20 cellular contexts compared by ENCODE assay signal in the genomic region with DNA sequence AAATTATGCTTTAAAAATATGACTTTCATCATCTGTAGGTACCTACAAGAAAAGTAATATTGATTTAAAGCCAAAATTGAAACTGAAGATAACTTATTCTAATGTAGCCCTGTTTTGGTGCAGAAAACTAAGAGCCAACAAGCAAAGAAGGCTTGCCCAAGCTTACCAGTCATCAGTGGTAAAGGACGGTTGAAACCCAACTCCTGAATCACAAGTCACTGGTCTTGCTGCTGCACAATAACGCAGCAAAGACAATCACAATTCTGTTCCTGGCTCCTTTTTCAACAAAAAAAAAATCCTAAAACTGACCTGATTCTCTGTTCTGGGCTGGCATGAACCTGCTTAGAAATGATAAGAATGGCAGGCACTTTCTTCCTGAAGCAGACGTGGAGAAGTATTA. TPM values are rescaled to one million over a fixed set of nuclear protein-coding genes. Genes with fewer than 3 reads are reported as not detected.
DNase-seq lines count a peak whose midpoint lies in the region; ATAC-seq and TF ChIP-seq lines count a peak whose summit lies in the region.
"Had no signal": no experiment of that assay in that cellular context is flagged by ENCODE, and none has a peak within 500 bp of the region (broad histone marks: within the 10 kb centered on the region; RNA-seq: fewer than 3 reads in every experiment).

No MANE protein-coding gene starts in this region.

- H3K36me3 ChIP-seq in smooth muscle cell (ENCODE audit: low read depth) (peaks cover 13% of the 10 kb centered on the region), mesendoderm (ENCODE audit: control insufficient read depth, insufficient read depth, low read length) (no peaks in the 10 kb centered on the region)

- peaks cover 28% of the 10 kb centered on the region for H3K9me3 Mint-ChIP-seq in WTC11
- H3K9me3 Mint-ChIP-seq: HFFc6 had no signal

- H3K36me3 Mint-ChIP-seq in WTC11 = peaks cover 31% of the 10 kb centered on the region

- TF ChIP-seq CTCF in WTC11 (IDR thresholded peaks at IDR 0.05) = no peak
- no peak for TF ChIP-seq CTCF in epithelial cell of esophagus (IDR thresholded peaks at IDR 0.05; ENCODE audit: insufficient read depth, low read depth, low read length, missing control alignments)
- TF ChIP-seq CTCF in smooth muscle cell (IDR thresholded peaks at IDR 0.05; ENCODE audit: borderline replicate concordance, insufficient read depth, poor library complexity, severe bottlenecking) = no peak

- DNase-seq in LHCN-M2 (ENCODE audit: low read depth) = peak; percentile 30
- DNase-seq in WTC11 (ENCODE audit: low spot score) = no peak
- peak; percentile 45 for DNase-seq in epithelial cell of esophagus (ENCODE audit: low read depth)
- DNase-seq in smooth muscle cell (lab: John Stamatoyannopoulos, UW; ENCODE audit: unreplicated experiment) = no peak
- no peak for DNase-seq in NCI-H1930 (lab: John Stamatoyannopoulos, UW)
- DNase-seq in T-helper 2 cell = no peak
- no peak for DNase-seq in mesendoderm
- DNase-seq: CD4-positive, alpha-beta T cell; COR-L47; DMS79; H7; HFFc6; NCI-H1417; NCI-H1694 treated with DMSO at 0.1 percent for 48 hours; NCI-H446 treated with DMSO at 0.1 percent for 48 hours; NCI-H526 treated with DMSO at 0.1 percent for 48 hours had no signal

- POLR2A ChIA-PET in WTC11 (lab: Charles Lee) = no interaction called here

- H3K4me3 Mint-ChIP-seq in WTC11 = no peak overlapping the region
- H3K4me3 Mint-ChIP-seq: CD4-positive, alpha-beta T cell; HFFc6 had no signal

- H2AK5ac ChIP-seq in mesendoderm (ENCODE audit: low read length) = no peak overlapping the region

- H2BK15ac ChIP-seq in mesendoderm (replicated peaks; ENCODE audit: low read depth) = no peak overlapping the region

- no peak overlapping the region for H2BK120ac ChIP-seq in mesendoderm (ENCODE audit: low read depth, low read length)

- peak overlapping the region; percentile 30; the same call in 1 of the 2 replicates for H3K27ac Mint-ChIP-seq in WTC11
- H3K27ac Mint-ChIP-seq: CD4-positive, alpha-beta T cell; HFFc6 had no signal

- H3K27me3 ChIP-seq in smooth muscle cell (ENCODE audit: low read depth) (no peaks in the 10 kb centered on the region), mesendoderm (ENCODE audit: insufficient read depth, low read length, poor library complexity) (no peaks in the 10 kb centered on the region)
- H3K27me3 ChIP-seq: SJSA1 had no signal

- no peak overlapping the region for H3K18ac ChIP-seq in mesendoderm (ENCODE audit: low read length)

- peaks cover 5% of the 10 kb centered on the region for H3K79me1 ChIP-seq in mesendoderm (ENCODE audit: low read length)

- H3K4me3 ChIP-seq in epithelial cell of esophagus (ENCODE audit: low read length) (no peak overlapping the region), smooth muscle cell (no peak overlapping the region), mesendoderm (ENCODE audit: low read length) (no peak overlapping the region)
- H3K4me3 ChIP-seq: K562, SJSA1 had no signal

- H3K4ac ChIP-seq in mesendoderm (ENCODE audit: low read depth, low read length) = no peak overlapping the region

- H3K23ac ChIP-seq in mesendoderm (ENCODE audit: low read length) = no peak overlapping the region

- H2BK5ac ChIP-seq in mesendoderm (ENCODE audit: low read length) = no peak overlapping the region

- peaks cover 84% of the 10 kb centered on the region for H3K79me2 ChIP-seq in smooth muscle cell (ENCODE audit: low read depth)
- H3K79me2 ChIP-seq in mesendoderm (ENCODE audit: control insufficient read depth, insufficient read depth, low read length) = peaks cover 8% of the 10 kb centered on the region

- H4K20me1 ChIP-seq in smooth muscle cell (ENCODE audit: low read depth) = peaks cover 50% of the 10 kb centered on the region

- no peak overlapping the region for H3K9ac ChIP-seq in smooth muscle cell (ENCODE audit: low read depth)
- H3K9ac ChIP-seq in mesendoderm (ENCODE audit: low read length) = no peak overlapping the region

- H3K27ac ChIP-seq in smooth muscle cell (ENCODE audit: low read depth) = peak overlapping the region; percentile 3
- H3K27ac ChIP-seq in mesendoderm (ENCODE audit: low read depth, low read length) = no peak overlapping the region
- H3K27ac ChIP-seq: SJSA1 had no signal

- no peaks in the 10 kb centered on the region for H3K9me3 ChIP-seq in smooth muscle cell (replicated peaks; ENCODE audit: low read depth)
- H3K9me3 ChIP-seq: SJSA1 had no signal

- 86% methylated on average over 3 of the region's 3 CpGs for WGBS in smooth muscle cell (ENCODE audit: low lambda C conversion rate)
- WGBS in mesendoderm (ENCODE audit: extremely low coverage, insufficient coverage, low lambda C conversion rate) = no CpG with 5 or more reads among the region's 3 CpGs

- no peaks in the 10 kb centered on the region for H3F3A ChIP-seq in smooth muscle cell (ENCODE audit: low read depth)

- peaks cover 32% of the 10 kb centered on the region for H3K4me1 ChIP-seq in smooth muscle cell (ENCODE audit: low read depth)
- H3K4me1 ChIP-seq in mesendoderm (ENCODE audit: control insufficient read depth, low read depth, low read length) = no peaks in the 10 kb centered on the region

- CTCF ChIA-PET in WTC11 (lab: Charles Lee) = no interaction called here

- no peak overlapping the region for H2AFZ ChIP-seq in smooth muscle cell (ENCODE audit: low read depth)

- no peak overlapping the region for H3K56ac ChIP-seq in mesendoderm (ENCODE audit: low read length)

- H4K8ac ChIP-seq in mesendoderm (ENCODE audit: low read depth, low read length) = no peak overlapping the region

- ATAC-seq in WTC11 = no peak
- ATAC-seq: HepG2, K562, Right ventricle myocardium inferior had no signal

- H3K4me2 ChIP-seq in smooth muscle cell (no peak overlapping the region), mesendoderm (ENCODE audit: low read length) (no peak overlapping the region)

- H3K27me3 Mint-ChIP-seq in WTC11 (ENCODE audit: low read depth) = no peaks in the 10 kb centered on the region
- H3K27me3 Mint-ChIP-seq: CD4-positive, alpha-beta T cell had no signal

- H4K5ac ChIP-seq in mesendoderm (ENCODE audit: low read length) = no peak overlapping the region

- peaks cover 29% of the 10 kb centered on the region for H3K4me1 Mint-ChIP-seq in WTC11

TF ChIP-seq in WTC11, 78 proteins besides CTCF, POLR2A, EP300 and RAD21 (continues in another document):
- no peak for TF ChIP-seq TCF7 (CRISPR knock-in tag; IDR thresholded peaks at IDR 0.05; ENCODE audit: low read depth)
- TF ChIP-seq, protein P1, sequence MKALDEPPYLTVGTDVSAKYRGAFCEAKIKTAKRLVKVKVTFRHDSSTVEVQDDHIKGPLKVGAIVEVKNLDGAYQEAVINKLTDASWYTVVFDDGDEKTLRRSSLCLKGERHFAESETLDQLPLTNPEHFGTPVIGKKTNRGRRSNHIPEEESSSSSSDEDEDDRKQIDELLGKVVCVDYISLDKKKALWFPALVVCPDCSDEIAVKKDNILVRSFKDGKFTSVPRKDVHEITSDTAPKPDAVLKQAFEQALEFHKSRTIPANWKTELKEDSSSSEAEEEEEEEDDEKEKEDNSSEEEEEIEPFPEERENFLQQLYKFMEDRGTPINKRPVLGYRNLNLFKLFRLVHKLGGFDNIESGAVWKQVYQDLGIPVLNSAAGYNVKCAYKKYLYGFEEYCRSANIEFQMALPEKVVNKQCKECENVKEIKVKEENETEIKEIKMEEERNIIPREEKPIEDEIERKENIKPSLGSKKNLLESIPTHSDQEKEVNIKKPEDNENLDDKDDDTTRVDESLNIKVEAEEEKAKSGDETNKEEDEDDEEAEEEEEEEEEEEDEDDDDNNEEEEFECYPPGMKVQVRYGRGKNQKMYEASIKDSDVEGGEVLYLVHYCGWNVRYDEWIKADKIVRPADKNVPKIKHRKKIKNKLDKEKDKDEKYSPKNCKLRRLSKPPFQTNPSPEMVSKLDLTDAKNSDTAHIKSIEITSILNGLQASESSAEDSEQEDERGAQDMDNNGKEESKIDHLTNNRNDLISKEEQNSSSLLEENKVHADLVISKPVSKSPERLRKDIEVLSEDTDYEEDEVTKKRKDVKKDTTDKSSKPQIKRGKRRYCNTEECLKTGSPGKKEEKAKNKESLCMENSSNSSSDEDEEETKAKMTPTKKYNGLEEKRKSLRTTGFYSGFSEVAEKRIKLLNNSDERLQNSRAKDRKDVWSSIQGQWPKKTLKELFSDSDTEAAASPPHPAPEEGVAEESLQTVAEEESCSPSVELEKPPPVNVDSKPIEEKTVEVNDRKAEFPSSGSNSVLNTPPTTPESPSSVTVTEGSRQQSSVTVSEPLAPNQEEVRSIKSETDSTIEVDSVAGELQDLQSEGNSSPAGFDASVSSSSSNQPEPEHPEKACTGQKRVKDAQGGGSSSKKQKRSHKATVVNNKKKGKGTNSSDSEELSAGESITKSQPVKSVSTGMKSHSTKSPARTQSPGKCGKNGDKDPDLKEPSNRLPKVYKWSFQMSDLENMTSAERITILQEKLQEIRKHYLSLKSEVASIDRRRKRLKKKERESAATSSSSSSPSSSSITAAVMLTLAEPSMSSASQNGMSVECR (CRISPR knock-in tag; IDR thresholded peaks at IDR 0.05; ENCODE audit: borderline replicate concordance) = no peak
- TF ChIP-seq, protein P2, sequence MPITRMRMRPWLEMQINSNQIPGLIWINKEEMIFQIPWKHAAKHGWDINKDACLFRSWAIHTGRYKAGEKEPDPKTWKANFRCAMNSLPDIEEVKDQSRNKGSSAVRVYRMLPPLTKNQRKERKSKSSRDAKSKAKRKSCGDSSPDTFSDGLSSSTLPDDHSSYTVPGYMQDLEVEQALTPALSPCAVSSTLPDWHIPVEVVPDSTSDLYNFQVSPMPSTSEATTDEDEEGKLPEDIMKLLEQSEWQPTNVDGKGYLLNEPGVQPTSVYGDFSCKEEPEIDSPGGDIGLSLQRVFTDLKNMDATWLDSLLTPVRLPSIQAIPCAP (CRISPR knock-in tag; IDR thresholded peaks at IDR 0.05) = no peak
- no peak for TF ChIP-seq SMAD3 (CRISPR knock-in tag; IDR thresholded peaks at IDR 0.05; ENCODE audit: borderline replicate concordance)
- TF ChIP-seq GRHL2 (CRISPR knock-in tag; IDR thresholded peaks at IDR 0.05; ENCODE audit: insufficient replicate concordance, severe bottlenecking) = no peak

RNA-seq across cellular contexts. Expression of a gene that starts 34.5 kb away (rescaled TPM):
- 38.7 and 48.9 TPM in 2 replicates for total RNA-seq in LHCN-M2 (2014; rRNA removed)
- 14.5 TPM for polyA plus RNA-seq in LHCN-M2 (2012)
- 62.0 to 77.2 TPM (median 71.4 TPM) in 3 replicates for total RNA-seq in WTC11 (2021)
- 51.7 and 63.9 TPM in 2 replicates for total RNA-seq in smooth muscle cell
- polyA plus RNA-seq in smooth muscle cell = 4.0 and 10.2 TPM in 2 replicates
- polyA plus RNA-seq in mesendoderm (2013, experiment 1 of 2) = 23.7 TPM
- polyA plus RNA-seq in mesendoderm (2013, experiment 2 of 2) = 23.9 TPM

Comparison
In these comparisons a context has a peak if more than half of its experiments do, and no peak if none do; other contexts are left out.
1. DNase-seq: peak in LHCN-M2 (single experiment) and epithelial cell of esophagus (single experiment); none in WTC11 (single experiment), smooth muscle cell (single experiment), NCI-H1930 (0 of 2), T-helper 2 cell (0 of 5) and mesendoderm (single experiment).